In genomic region chr11:119615003-119615878, GRCh38 we compare ENCODE assay signal across 7 cellular contexts.
DNase-seq lines count a peak whose midpoint lies in the region; ATAC-seq lines count a peak whose summit lies in the region.

No MANE protein-coding gene starts in this region.

- ATAC-seq in GM19372 (IDR thresholded peaks at IDR 0.05; ENCODE audit: low read depth, unreplicated experiment) (peak; percentile 57), GM18519 (IDR thresholded peaks at IDR 0.05; ENCODE audit: low FRiP score, unreplicated experiment) (no peak)
- no peak for ATAC-seq in stimulated activated effector memory CD8-positive, alpha-beta T cell treated with anti-CD3 and anti-CD28 coated beads, Interleukin-12 subunit alpha, Interleukin-12 subunit beta, amount 100 ng/mL, for 72 hours

- H3K27ac ChIP-seq in caudate nucleus (ENCODE audit: low read depth, low read length) = peak overlapping the region; percentile 78

- H3K27ac Mint-ChIP-seq in stimulated activated effector memory CD8-positive, alpha-beta T cell treated with anti-CD3 and anti-CD28 coated beads, Interleukin-12 subunit alpha, Interleukin-12 subunit beta, amount 100 ng/mL, for 72 hours = no peak overlapping the region

- H3K36me3 Mint-ChIP-seq in stimulated activated effector memory CD8-positive, alpha-beta T cell treated with anti-CD3 and anti-CD28 coated beads, Interleukin-12 subunit alpha, Interleukin-12 subunit beta, amount 100 ng/mL, for 72 hours = no peaks in the 10 kb centered on the region

- H3K4me3 Mint-ChIP-seq in stimulated activated effector memory CD8-positive, alpha-beta T cell treated with anti-CD3 and anti-CD28 coated beads, Interleukin-12 subunit alpha, Interleukin-12 subunit beta, amount 100 ng/mL, for 72 hours = no peak overlapping the region

- peaks cover 4% of the 10 kb centered on the region for H3K4me1 Mint-ChIP-seq in stimulated activated effector memory CD8-positive, alpha-beta T cell treated with anti-CD3 and anti-CD28 coated beads, Interleukin-12 subunit alpha, Interleukin-12 subunit beta, amount 100 ng/mL, for 72 hours

- DNase-seq in HT-29 (ENCODE audit: low spot score) (peak; percentile 79), caudate nucleus (lab: John Stamatoyannopoulos, UW) (peak in 49 of 61 donors; percentile 15 to 90 (median 66)), mucosa of gallbladder (ENCODE audit: low spot score) (peak; percentile 36), NCI-H748 (lab: John Stamatoyannopoulos, UW; ENCODE audit: unreplicated experiment) (no peak)
- no peak for DNase-seq in stimulated activated effector memory CD8-positive, alpha-beta T cell treated with anti-CD3 and anti-CD28 coated beads, Interleukin-12 subunit alpha, Interleukin-12 subunit beta, amount 100 ng/mL, for 72 hours (ENCODE audit: low spot score in 2 of 2)

- H3K9me3 Mint-ChIP-seq in stimulated activated effector memory CD8-positive, alpha-beta T cell treated with anti-CD3 and anti-CD28 coated beads, Interleukin-12 subunit alpha, Interleukin-12 subunit beta, amount 100 ng/mL, for 72 hours = no peaks in the 10 kb centered on the region

Comparison
In these comparisons a context has a peak if more than half of its experiments do, and no peak if none do; other contexts are left out.
1. DNase-seq: peak in HT-29 (single experiment), caudate nucleus (49 of 61) and mucosa of gallbladder (single experiment); none in stimulated activated effector memory CD8-positive, alpha-beta T cell treated with anti-CD3 and anti-CD28 coated beads, Interleukin-12 subunit alpha, Interleukin-12 subunit beta, amount 100 ng/mL, for 72 hours (0 of 2) and NCI-H748 (single experiment).